ENCODE assay signal across 1 cellular context in the genomic region with DNA sequence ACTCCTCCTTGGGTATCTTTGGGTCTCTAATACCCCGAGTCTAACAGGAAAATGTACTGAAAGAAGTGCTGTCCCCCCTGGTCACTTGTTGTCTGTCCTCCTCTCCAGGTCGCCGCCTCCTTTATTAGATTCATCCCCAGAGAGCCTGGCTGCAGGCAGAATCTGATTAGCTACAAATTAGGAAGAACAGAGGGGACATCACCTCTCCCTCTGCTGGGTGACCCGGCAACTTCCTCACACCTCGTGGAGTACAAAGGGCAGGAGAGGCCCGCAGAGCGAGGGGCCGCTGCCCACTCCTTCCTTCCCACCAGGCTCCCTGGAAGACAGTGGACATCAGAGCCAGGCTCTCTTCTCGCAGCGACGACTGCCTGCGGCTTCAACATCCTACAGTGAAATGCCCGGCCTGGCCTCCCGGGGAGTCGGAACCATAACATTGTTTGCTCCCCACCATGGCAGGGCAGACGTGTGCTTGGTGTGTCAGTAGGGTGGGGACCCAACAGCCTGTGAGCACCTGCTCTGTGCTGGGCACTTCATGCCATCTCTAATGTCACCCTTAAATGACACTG.
TF ChIP-seq lines count a peak whose summit lies in the region.

No MANE protein-coding gene starts in this region.

TF ChIP-seq in SK-N-SH treated with all-trans-retinoic acid at 6 μM for 48 hours, 23 proteins besides CTCF, POLR2A, EP300 and RAD21 (continued from another document):
- TF ChIP-seq, protein P1, sequence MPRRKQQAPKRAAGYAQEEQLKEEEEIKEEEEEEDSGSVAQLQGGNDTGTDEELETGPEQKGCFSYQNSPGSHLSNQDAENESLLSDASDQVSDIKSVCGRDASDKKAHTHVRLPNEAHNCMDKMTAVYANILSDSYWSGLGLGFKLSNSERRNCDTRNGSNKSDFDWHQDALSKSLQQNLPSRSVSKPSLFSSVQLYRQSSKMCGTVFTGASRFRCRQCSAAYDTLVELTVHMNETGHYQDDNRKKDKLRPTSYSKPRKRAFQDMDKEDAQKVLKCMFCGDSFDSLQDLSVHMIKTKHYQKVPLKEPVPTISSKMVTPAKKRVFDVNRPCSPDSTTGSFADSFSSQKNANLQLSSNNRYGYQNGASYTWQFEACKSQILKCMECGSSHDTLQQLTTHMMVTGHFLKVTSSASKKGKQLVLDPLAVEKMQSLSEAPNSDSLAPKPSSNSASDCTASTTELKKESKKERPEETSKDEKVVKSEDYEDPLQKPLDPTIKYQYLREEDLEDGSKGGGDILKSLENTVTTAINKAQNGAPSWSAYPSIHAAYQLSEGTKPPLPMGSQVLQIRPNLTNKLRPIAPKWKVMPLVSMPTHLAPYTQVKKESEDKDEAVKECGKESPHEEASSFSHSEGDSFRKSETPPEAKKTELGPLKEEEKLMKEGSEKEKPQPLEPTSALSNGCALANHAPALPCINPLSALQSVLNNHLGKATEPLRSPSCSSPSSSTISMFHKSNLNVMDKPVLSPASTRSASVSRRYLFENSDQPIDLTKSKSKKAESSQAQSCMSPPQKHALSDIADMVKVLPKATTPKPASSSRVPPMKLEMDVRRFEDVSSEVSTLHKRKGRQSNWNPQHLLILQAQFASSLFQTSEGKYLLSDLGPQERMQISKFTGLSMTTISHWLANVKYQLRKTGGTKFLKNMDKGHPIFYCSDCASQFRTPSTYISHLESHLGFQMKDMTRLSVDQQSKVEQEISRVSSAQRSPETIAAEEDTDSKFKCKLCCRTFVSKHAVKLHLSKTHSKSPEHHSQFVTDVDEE (CRISPR knock-in tag; IDR thresholded peaks at IDR 0.05) = 0 out of 2 replicates have a peak, but pooled peaks have one; percentile 9
- no peak for TF ChIP-seq ZNF8 (CRISPR knock-in tag; IDR thresholded peaks at IDR 0.05)
